In genomic region chr9:124062172-124062571, GRCh38 we compare ENCODE assay signal across 16 cellular contexts. TPM values are rescaled to one million over a fixed set of nuclear protein-coding genes. Genes with fewer than 3 reads are reported as not detected.
DNase-seq lines count a peak whose midpoint lies in the region; ATAC-seq and TF ChIP-seq lines count a peak whose summit lies in the region.
"Had no signal": no experiment of that assay in that cellular context is flagged by ENCODE, and none has a peak within 500 bp of the region (broad histone marks: within the 10 kb centered on the region; RNA-seq: fewer than 3 reads in every experiment).

No MANE protein-coding gene starts in this region.

- DNase-seq in SK-N-SH (no peak), neural progenitor cell (ENCODE audit: low spot score) (no peak), OCI-M1 (lab: John Stamatoyannopoulos, UW) (no peak), NCI-H2081 treated with DMSO at 0.1 percent for 48 hours (lab: John Stamatoyannopoulos, UW) (no peak), left colon (no peak)
- DNase-seq: activated B cell treated with CpG ODN at 0.5 μM for 24 hours; activated gamma-delta T cell treated with Interleukin-2 at 50 U/mL for 16 hours; CD8-positive, alpha-beta T cell; left ventricle myocardium superior; NCI-H1694 treated with DMSO at 0.1 percent for 48 hours; NCI-H510A; stimulated activated CD4-positive, alpha-beta T cell treated with anti-CD3 and anti-CD28 coated beads, Interleukin-12 subunit alpha, Interleukin-12 subunit beta, amount 100 ng/mL, for 4 hours had no signal

- H3K27ac Mint-ChIP-seq in neural progenitor cell = no peak overlapping the region
- H3K27ac Mint-ChIP-seq: activated B cell treated with CpG ODN at 0.5 μM for 24 hours; CD8-positive, alpha-beta T cell had no signal

- WGBS in SK-N-SH (ENCODE audit: low lambda C conversion rate) = 83% methylated on average over 2 of the region's 2 CpGs

- H3K36me3 ChIP-seq in SK-N-SH (replicated peaks in 1 of 2; ENCODE audit: control insufficient read depth in 1 of 2, insufficient read depth in 2 of 2, low read length in 1 of 2) (no peaks in the 10 kb centered on the region), HEK293 (ENCODE audit: control insufficient read depth in 2 of 2, insufficient read depth in 1 of 2, low read length in 2 of 2) (no peaks in the 10 kb centered on the region), neural progenitor cell (no peaks in the 10 kb centered on the region)

- no peaks in the 10 kb centered on the region for H4K20me1 ChIP-seq in SK-N-SH (ENCODE audit: insufficient read depth)
- no peaks in the 10 kb centered on the region for H4K20me1 ChIP-seq in neural progenitor cell (ENCODE audit: low read depth)

- no peak overlapping the region for H3K4me3 Mint-ChIP-seq in neural progenitor cell
- H3K4me3 Mint-ChIP-seq: activated B cell treated with CpG ODN at 0.5 μM for 24 hours; CD8-positive, alpha-beta T cell had no signal

- H3K27me3 ChIP-seq in SK-N-SH (ENCODE audit: insufficient read depth) (peaks cover 12% of the 10 kb centered on the region; the same call in 1 of the 2 replicates), neural progenitor cell (no peaks in the 10 kb centered on the region)

- H3K4me1 Mint-ChIP-seq in neural progenitor cell = no peaks in the 10 kb centered on the region
- H3K4me1 Mint-ChIP-seq: activated B cell treated with CpG ODN at 0.5 μM for 24 hours had no signal

- H3K27ac ChIP-seq in SK-N-SH (ENCODE audit: low read depth in 2 of 2, low read length in 1 of 2) = no peak overlapping the region
- no peak overlapping the region for H3K27ac ChIP-seq in HEK293 (ENCODE audit: extremely low read depth, low read depth, low read length)
- no peak overlapping the region for H3K27ac ChIP-seq in neural progenitor cell

- TF ChIP-seq RAD21 in SK-N-SH (IDR thresholded peaks at IDR 0.05; ENCODE audit: low read length) = no peak

- intact Hi-C loops in left colon (cut with DNase I, micrococcal nuclease) = no loop called here

- CTCF ChIA-PET in SK-N-SH (lab: Yijun Ruan, JAX) (interaction anchor here (1.1 kb wide), 1 partner anchor 10 kb away, joined by 3 read pairs; no protein-coding TSS in a partner anchor), HEK293 (lab: Yijun Ruan, JAX) (no interaction called here)

- no peaks in the 10 kb centered on the region for H3K79me2 ChIP-seq in SK-N-SH (ENCODE audit: insufficient read depth)
- H3K79me2 ChIP-seq in neural progenitor cell (ENCODE audit: low read depth) = no peaks in the 10 kb centered on the region

- TF ChIP-seq CTCF in SK-N-SH (IDR thresholded peaks at IDR 0.05) = peak; percentile 24; the same call in 1 of the 2 replicates
- no peak for TF ChIP-seq CTCF in HEK293 (tag by site-specific recombination; IDR thresholded peaks at IDR 0.05)
- peak; percentile 37 for TF ChIP-seq CTCF in WI38 (IDR thresholded peaks at IDR 0.05; ENCODE audit: low read depth, low read length)
- TF ChIP-seq CTCF in neural progenitor cell (IDR thresholded peaks at IDR 0.05) = peak; percentile 33

- H3K9me2 ChIP-seq in SK-N-SH = no peaks in the 10 kb centered on the region

- H3K9me3 ChIP-seq in SK-N-SH = no peaks in the 10 kb centered on the region
- no peaks in the 10 kb centered on the region for H3K9me3 ChIP-seq in HEK293 (ENCODE audit: control insufficient read depth, insufficient read depth, low read depth, low read length)
- no peaks in the 10 kb centered on the region for H3K9me3 ChIP-seq in neural progenitor cell (ENCODE audit: low read depth)

- H3K9me3 Mint-ChIP-seq in neural progenitor cell = no peaks in the 10 kb centered on the region
- H3K9me3 Mint-ChIP-seq: activated B cell treated with CpG ODN at 0.5 μM for 24 hours; CD8-positive, alpha-beta T cell had no signal

- no peak overlapping the region for H3K9ac ChIP-seq in SK-N-SH
- no peak overlapping the region for H3K9ac ChIP-seq in neural progenitor cell

- H3F3A ChIP-seq in SK-N-SH (replicated peaks; ENCODE audit: insufficient read depth) (no peaks in the 10 kb centered on the region), neural progenitor cell (ENCODE audit: low read depth) (no peaks in the 10 kb centered on the region)

- POLR2A ChIA-PET in SK-N-SH (lab: Yijun Ruan, JAX) (no interaction called here), HEK293 (lab: Yijun Ruan, JAX) (no interaction called here)

- ATAC-seq in SK-N-SH treated with all-trans-retinoic acid at 6 μM for 48 hours = no peak
- ATAC-seq in left colon = no peak
- ATAC-seq: CD8-positive, alpha-beta T cell; left ventricle myocardium superior had no signal

- H3K36me3 Mint-ChIP-seq in neural progenitor cell = no peaks in the 10 kb centered on the region
- H3K36me3 Mint-ChIP-seq: CD8-positive, alpha-beta T cell had no signal

- H3K4me2 ChIP-seq in SK-N-SH (no peak overlapping the region), neural progenitor cell (no peak overlapping the region)

- H3K27me3 Mint-ChIP-seq in neural progenitor cell (ENCODE audit: insufficient read depth, low read depth) = peaks cover 3% of the 10 kb centered on the region

- no peak for TF ChIP-seq EP300 in SK-N-SH (IDR thresholded peaks at IDR 0.05; ENCODE audit: borderline replicate concordance in 1 of 2, low read depth in 1 of 2, low read length in 1 of 2)

- H3K4me3 ChIP-seq in SK-N-SH (ENCODE audit: low read depth in 2 of 2, low read length in 1 of 2) = no peak overlapping the region
- H3K4me3 ChIP-seq in HEK293 (ENCODE audit: low read depth, low read length) = no peak overlapping the region
- H3K4me3 ChIP-seq in WI38 (ENCODE audit: low read depth, low read length) = no peak overlapping the region
- no peak overlapping the region for H3K4me3 ChIP-seq in neural progenitor cell

- H3K4me1 ChIP-seq in SK-N-SH (ENCODE audit: control insufficient read depth in 1 of 2, insufficient read depth in 2 of 2, low read depth in 1 of 2, low read length in 1 of 2) = no peaks in the 10 kb centered on the region
- no peaks in the 10 kb centered on the region for H3K4me1 ChIP-seq in HEK293 (ENCODE audit: control insufficient read depth, insufficient read depth, low read length)
- H3K4me1 ChIP-seq in neural progenitor cell = no peaks in the 10 kb centered on the region

- no peak overlapping the region for H2AFZ ChIP-seq in SK-N-SH (ENCODE audit: low read depth)
- no peak overlapping the region for H2AFZ ChIP-seq in neural progenitor cell (replicated peaks)

TF ChIP-seq in SK-N-SH, 30 proteins besides CTCF, POLR2A, EP300 and RAD21 (continues in another document):
- TF ChIP-seq FOSL2 (IDR thresholded peaks at IDR 0.05; ENCODE audit: borderline replicate concordance, low read depth) (no peak), PBX3 (IDR thresholded peaks at IDR 0.05) (no peak), MEF2A (IDR thresholded peaks at IDR 0.05; ENCODE audit: borderline replicate concordance, low read depth) (no peak), RXRA (IDR thresholded peaks at IDR 0.05; ENCODE audit: borderline replicate concordance, low read depth) (no peak), EZH2phosphoT487 (IDR thresholded peaks at IDR 0.05; ENCODE audit: borderline replicate concordance, low read depth) (no peak), FOXM1 (IDR thresholded peaks at IDR 0.05; ENCODE audit: low read depth) (no peak)

TF ChIP-seq in SK-N-SH treated with all-trans-retinoic acid at 6 μM for 48 hours, 23 proteins besides CTCF, POLR2A, EP300 and RAD21 (continues in another document):
- TF ChIP-seq ARNTL (CRISPR knock-in tag; IDR thresholded peaks at IDR 0.05; ENCODE audit: borderline replicate concordance, low read depth) (no peak), TOX (CRISPR knock-in tag; IDR thresholded peaks at IDR 0.05; ENCODE audit: borderline replicate concordance) (no peak), CSDC2 (CRISPR knock-in tag; IDR thresholded peaks at IDR 0.05) (no peak), ESRRG (CRISPR knock-in tag; IDR thresholded peaks at IDR 0.05) (no peak), BACH2 (CRISPR knock-in tag; IDR thresholded peaks at IDR 0.05; ENCODE audit: borderline replicate concordance) (no peak), OSR1 (CRISPR knock-in tag; IDR thresholded peaks at IDR 0.05) (no peak), CREB5 (CRISPR knock-in tag; IDR thresholded peaks at IDR 0.05; ENCODE audit: low read depth) (no peak)

TF ChIP-seq in HEK293, 187 proteins besides CTCF, POLR2A, EP300 and RAD21:
- TF ChIP-seq KLF1 (tag by site-specific recombination; IDR thresholded peaks at IDR 0.05) (no peak), ZNF768 (tag by site-specific recombination; IDR thresholded peaks at IDR 0.05) (0 out of 2 replicates have a peak, but pooled peaks have one; percentile 30), ZNF157 (tag by site-specific recombination; IDR thresholded peaks at IDR 0.05) (no peak), KLF16 (tag by site-specific recombination; IDR thresholded peaks at IDR 0.05) (no peak), ZNF560 (tag by site-specific recombination; IDR thresholded peaks at IDR 0.05; ENCODE audit: borderline replicate concordance) (no peak)

RNA-seq across cellular contexts. Expression of gene LHX2, which starts 50.6 kb away (rescaled TPM):
- not detected in 2 replicates for polyA plus RNA-seq in SK-N-SH (2012; rRNA removed)
- polyA plus RNA-seq in SK-N-SH (2012; cell fraction: cytosol; rRNA removed) = 0.03 TPM in 1 of 2 replicates, not detected in the other
- polyA plus RNA-seq in SK-N-SH (2012; cell fraction: nucleus; rRNA removed) = not detected in 2 replicates
- total RNA-seq in neural progenitor cell (ENCODE audit: low replicate concordance) (36.3 and 59.5 TPM in 2 replicates), left colon (not detected)
- total RNA-seq: activated B cell treated with CpG ODN at 0.5 μM for 24 hours; CD8-positive, alpha-beta T cell; left ventricle myocardium superior; myocyte had no signal

Comparison
In these comparisons a context has a peak if more than half of its experiments do, and no peak if none do; other contexts are left out.
1. RNA of gene LHX2, which starts 50.6 kb away (total RNA-seq): 36.3 to 59.5 TPM in neural progenitor cell; not detected in left colon; every median in the first group is over 10 times any median in the second.
2. Of the 4 proteins assayed by ChIP-seq in both HEK293 and SK-N-SH: peak only in HEK293: none; only in SK-N-SH: CTCF; in both: none; in neither: 3.